In genomic region chr21:24118738-24119470, GRCh38 we compare ENCODE assay signal across 16 cellular contexts.
"Had no signal": no experiment of that assay in that cellular context is flagged by ENCODE, and none has a peak within 500 bp of the region (broad histone marks: within the 10 kb centered on the region; RNA-seq: fewer than 3 reads in every experiment).

No MANE protein-coding gene starts in this region.

- ATAC-seq: left lobe of liver; naive thymus-derived CD8-positive, alpha-beta T cell; T-helper 17 cell had no signal

- H3K27ac ChIP-seq: hepatocyte, parathyroid adenoma, skin epidermis, tibial artery, uterus had no signal

- H3K9ac ChIP-seq: parathyroid adenoma had no signal

- H3K36me3 ChIP-seq: tibial artery, uterus had no signal

- H3K27me3 ChIP-seq: hepatocyte, tibial artery, uterus had no signal

- DNase-seq: activated B cell treated with CpG ODN at 0.5 μM for 24 hours; activated CD4-positive, alpha-beta T cell treated with anti-CD3 and anti-CD28 coated beads for 48 hours; activated CD8-positive, alpha-beta memory T cell treated with anti-CD3 and anti-CD28 coated beads, Interleukin-2, amount 50 U/mL, for 48 hours; activated gamma-delta T cell treated with Interleukin-2 at 50 U/mL for 16 hours; endodermal cell; naive thymus-derived CD8-positive, alpha-beta T cell; stimulated activated CD4-positive, alpha-beta T cell treated with anti-CD3 and anti-CD28 coated beads, Interleukin-15, amount 100 ng/mL, for 24 hours; stimulated activated CD4-positive, alpha-beta T cell treated with anti-CD3 and anti-CD28 coated beads, Interleukin-4, amount 100 ng/mL, for 24 hours; stimulated activated naive CD4-positive, alpha-beta T cell; T-helper 17 cell; tibial artery; uterus had no signal

- H3K4me3 ChIP-seq: hepatocyte, skin epidermis, tibial artery, uterus had no signal

- H3K9me3 ChIP-seq: tibial artery, uterus had no signal
